Comparison of ENCODE assay signal across 34 cellular contexts in the genomic region with DNA sequence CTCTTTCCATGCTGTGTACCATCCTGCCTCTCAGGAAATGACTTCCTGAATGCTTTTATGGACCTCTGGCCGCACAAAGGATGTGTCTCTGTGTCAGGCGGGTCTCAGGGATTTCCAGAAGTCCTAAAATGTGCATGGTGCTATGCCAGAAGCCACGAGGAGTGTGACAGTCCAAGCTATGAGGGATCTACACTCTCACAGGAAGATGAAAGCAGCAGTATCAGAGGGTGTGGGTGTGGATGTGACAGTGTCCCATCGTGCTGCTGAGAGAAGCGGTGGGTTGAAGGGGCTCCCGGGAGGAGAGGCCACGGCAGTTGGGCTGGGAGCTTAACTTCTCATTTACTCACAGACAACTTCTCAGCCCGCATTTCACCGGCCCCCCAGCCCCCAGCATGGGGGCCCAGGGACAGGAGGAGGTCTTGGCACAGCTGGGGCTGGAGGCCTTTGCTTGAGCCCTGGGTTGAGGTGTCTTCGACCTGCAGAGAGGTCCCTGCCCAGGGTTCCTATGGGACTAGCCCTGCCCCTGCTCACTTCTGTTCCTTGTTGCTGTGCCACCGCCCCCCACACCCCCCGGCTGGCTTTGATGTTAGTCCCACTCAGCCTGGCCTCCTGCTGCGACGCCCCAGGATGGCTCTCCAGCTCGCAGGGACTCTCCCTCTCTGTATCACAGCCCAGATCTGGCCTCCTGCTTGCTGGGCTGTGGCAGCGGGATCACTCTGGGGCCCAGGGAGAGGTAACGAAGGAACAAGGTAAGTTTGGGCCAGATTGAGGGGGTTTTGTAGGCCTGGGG. TPM values are rescaled to one million over a fixed set of nuclear protein-coding genes. Genes with fewer than 3 reads are reported as not detected.
"Had no signal": no experiment of that assay in that cellular context is flagged by ENCODE, and none has a peak within 500 bp of the region (broad histone marks: within the 10 kb centered on the region; RNA-seq: fewer than 3 reads in every experiment).

No MANE protein-coding gene starts in this region.

- H3K4me1 ChIP-seq: gastrocnemius medialis, heart left ventricle, pancreas, right lobe of liver, stomach, testis, tibial nerve, upper lobe of left lung had no signal

- H3K9me3 Mint-ChIP-seq: central memory CD8-positive, alpha-beta T cell; immature natural killer cell; mesothelial cell of epicardium had no signal

- H3K36me3 Mint-ChIP-seq: immature natural killer cell, memory B cell, mesothelial cell of epicardium, naive B cell had no signal

- H3K9me3 ChIP-seq: gastrocnemius medialis, heart left ventricle, mucosa of descending colon, neutrophil, pancreas, right lobe of liver, stomach, testis, tibial nerve, upper lobe of left lung had no signal

- H3K4me1 Mint-ChIP-seq: central memory CD8-positive, alpha-beta T cell; immature natural killer cell; memory B cell; naive B cell had no signal

- DNase-seq: cortex of kidney; effector CD4-positive, alpha-beta T cell; foreskin fibroblast; gastrocnemius medialis; heart left ventricle; hippocampal formation; immature natural killer cell; mucosa of descending colon; naive B cell; pancreas; retina; right lobe of liver; stimulated activated CD4-positive, alpha-beta T cell treated with anti-CD3 and anti-CD28 coated beads, Interleukin-12 subunit alpha, Interleukin-12 subunit beta, amount 100 ng/mL, for 4 hours; stimulated activated CD4-positive, alpha-beta T cell treated with anti-CD3 and anti-CD28 coated beads, Interleukin-1b, Interleukin-23, amount 100 ng/mL, for 48 hours; stimulated activated CD4-positive, alpha-beta T cell treated with anti-CD3 and anti-CD28 coated beads, Interleukin-4, amount 100 ng/mL, for 1 hour; stimulated activated CD8-positive, alpha-beta memory T cell treated with anti-CD3 and anti-CD28 coated beads, Interleukin-4, amount 100 ng/mL, for 48 hours; stimulated activated naive CD4-positive, alpha-beta T cell treated with Interleukin-2 at 50 U/mL for 16 hours; stomach; testis had no signal

- H3K36me3 ChIP-seq: cardiac muscle cell, gastrocnemius medialis, heart left ventricle, neutrophil, pancreas, right lobe of liver, stomach, tibial nerve, upper lobe of left lung had no signal

- H3K27ac ChIP-seq: cardiac muscle cell, epithelial cell of prostate, gastrocnemius medialis, heart left ventricle, neutrophil, pancreas, right lobe of liver, stomach, testis, tibial nerve, upper lobe of left lung had no signal

- ATAC-seq: esophagus mucosa, gastrocnemius medialis, heart left ventricle, left lobe of liver, mucosa of descending colon, pancreas had no signal

- H3K27ac Mint-ChIP-seq: immature natural killer cell, memory B cell, mesothelial cell of epicardium, naive B cell had no signal

- H3K4me3 Mint-ChIP-seq: central memory CD8-positive, alpha-beta T cell; immature natural killer cell; memory B cell; mesothelial cell of epicardium had no signal

- H3K4me3 ChIP-seq: cardiac muscle cell, gastrocnemius medialis, heart left ventricle, lung, mucosa of descending colon, pancreas, right lobe of liver, smooth muscle cell, stomach, testis, tibial nerve, upper lobe of left lung had no signal

- H3K27me3 ChIP-seq: pancreas, right lobe of liver, testis, upper lobe of left lung had no signal

RNA-seq across cellular contexts. Expression of gene EMX2, which starts 30.8 kb away (rescaled TPM):
- total RNA-seq: cardiac muscle cell, dermis microvascular lymphatic vessel endothelial cell, esophagus mucosa, left lobe of liver, liver, mucosa of descending colon, pulmonary artery endothelial cell, right lobe of liver, stomach had no signal
- polyA plus RNA-seq: cardiac muscle cell, immature natural killer cell, liver, lung, smooth muscle cell had no signal
